ENCODE assay signal across 8 cellular contexts in genomic region chr7:25854608-25855497, GRCh38.
A peak's percentile ranks its signal among the peaks of the same experiment; 100 is the strongest.
DNase-seq lines count a peak whose midpoint lies in the region; ATAC-seq, FAIRE-seq and TF ChIP-seq lines count a peak whose summit lies in the region.

No MANE protein-coding gene starts in this region.

- no peaks in the 10 kb centered on the region for H4K20me1 ChIP-seq in keratinocyte (ENCODE audit: control insufficient read depth, extremely low read depth, insufficient read depth, low read length)

- H3K4me1 Mint-ChIP-seq in activated T-cell treated with anti-CD3 and anti-CD28 coated beads, Interleukin-2, amount 50 U/mL, for 72 hours (ENCODE audit: low read depth): peaks cover 36% of the 10 kb centered on the region
- peaks cover 12% of the 10 kb centered on the region for H3K4me1 Mint-ChIP-seq in activated T-cell treated with anti-CD3 and anti-CD28 coated beads, Interleukin-2, amount 50 U/mL, for 4 hours (ENCODE audit: low read depth)
- H3K4me1 Mint-ChIP-seq in stimulated activated naive CD8-positive, alpha-beta T cell treated with anti-CD3 and anti-CD28 coated beads, Interleukin-15, amount 100 ng/mL, for 72 hours: peaks cover 24% of the 10 kb centered on the region

- H3K36me3 Mint-ChIP-seq in activated T-cell treated with anti-CD3 and anti-CD28 coated beads, Interleukin-2, amount 50 U/mL, for 72 hours (ENCODE audit: insufficient read depth in 2 of 2): peaks cover 0 to 11% of the 10 kb centered on the region in 2 donors
- H3K36me3 Mint-ChIP-seq in activated T-cell treated with anti-CD3 and anti-CD28 coated beads, Interleukin-2, amount 50 U/mL, for 4 hours (ENCODE audit: insufficient read depth): no peaks in the 10 kb centered on the region

- no peaks in the 10 kb centered on the region for H3K9me3 ChIP-seq in keratinocyte (ENCODE audit: control insufficient read depth, low read depth, low read length)

- no peaks in the 10 kb centered on the region for H3K27me3 ChIP-seq in keratinocyte (ENCODE audit: control insufficient read depth, extremely low read depth, insufficient read depth, low read length)

- TF ChIP-seq CTCF in astrocyte of the spinal cord (IDR thresholded peaks at IDR 0.05; ENCODE audit: low read depth, low read length) (peak; percentile 79), keratinocyte (optimal IDR thresholded peaks at IDR 0.05 in 1 of 3, IDR thresholded peaks at IDR 0.05 in 1 of 3, conservative IDR thresholded peaks at IDR 0.05 in 1 of 3; ENCODE audit: extremely low read depth in 1 of 3, insufficient read depth in 2 of 3, low read length in 3 of 3) (peak; percentile 50 to 79 (median 72))

- no peaks in the 10 kb centered on the region for H3K79me2 ChIP-seq in keratinocyte (ENCODE audit: control insufficient read depth, insufficient read depth, low read length)

- H3K9me1 ChIP-seq in keratinocyte (ENCODE audit: control insufficient read depth, extremely low read depth, insufficient read depth, low read length): no peaks in the 10 kb centered on the region

- peak overlapping the region; percentile 95 for H3K9ac ChIP-seq in keratinocyte (ENCODE audit: control insufficient read depth, extremely low read depth, insufficient read depth, low read length)

- peak; percentile 92 for FAIRE-seq in keratinocyte (lab: Jason Lieb, UNC)

- in situ Hi-C loops in astrocyte of the spinal cord (cut with HindIII; ENCODE audit: low sequenced_read_pairs): no loop called here

- no peak overlapping the region for H2AFZ ChIP-seq in keratinocyte (ENCODE audit: control insufficient read depth, low read length)

- H3K4me1 ChIP-seq in keratinocyte (ENCODE audit: control insufficient read depth, extremely low read depth, insufficient read depth, low read length): peaks cover 18% of the 10 kb centered on the region

- H3K9me3 Mint-ChIP-seq in activated T-cell treated with anti-CD3 and anti-CD28 coated beads, Interleukin-2, amount 50 U/mL, for 72 hours: peaks cover 0 to 2% of the 10 kb centered on the region in 2 donors
- peaks cover 5% of the 10 kb centered on the region for H3K9me3 Mint-ChIP-seq in activated T-cell treated with anti-CD3 and anti-CD28 coated beads, Interleukin-2, amount 50 U/mL, for 4 hours
- H3K9me3 Mint-ChIP-seq in stimulated activated naive CD8-positive, alpha-beta T cell treated with anti-CD3 and anti-CD28 coated beads, Interleukin-15, amount 100 ng/mL, for 72 hours: peaks cover 0 to 4% of the 10 kb centered on the region in 2 donors

- peak overlapping the region; percentile 98 for H3K4me2 ChIP-seq in keratinocyte (ENCODE audit: control insufficient read depth, extremely low read depth, insufficient read depth, low read depth, low read length)

- H3K27ac ChIP-seq in keratinocyte (ENCODE audit: control insufficient read depth, insufficient read depth, low read length): peak overlapping the region; percentile 61

- peak overlapping the region; percentile 76 for H3K27ac Mint-ChIP-seq in activated T-cell treated with anti-CD3 and anti-CD28 coated beads, Interleukin-2, amount 50 U/mL, for 72 hours
- no peak overlapping the region for H3K27ac Mint-ChIP-seq in stimulated activated naive CD8-positive, alpha-beta T cell treated with anti-CD3 and anti-CD28 coated beads, Interleukin-15, amount 100 ng/mL, for 72 hours

- H3K36me3 ChIP-seq in keratinocyte (ENCODE audit: control insufficient read depth in 2 of 2, extremely low read depth in 1 of 2, insufficient read depth in 2 of 2, low read length in 2 of 2): no peaks in the 10 kb centered on the region

- no peak overlapping the region for H3K4me3 ChIP-seq in astrocyte of the spinal cord (ENCODE audit: low read depth, low read length)
- H3K4me3 ChIP-seq in keratinocyte (ENCODE audit: control insufficient read depth in 2 of 3, extremely low read depth in 1 of 3, insufficient read depth in 2 of 3, low read depth in 1 of 3, low read length in 3 of 3): peak overlapping the region in 2 of 3 experiments; percentile 65 to 80

- dilution Hi-C loops in keratinocyte (cut with MboI; ENCODE audit: extremely low pct_ligation_motif_present, low sequenced_read_pairs): no loop called here

- H3K4me3 Mint-ChIP-seq in activated T-cell treated with anti-CD3 and anti-CD28 coated beads, Interleukin-2, amount 50 U/mL, for 72 hours: peak overlapping the region; percentile 60 to 66
- H3K4me3 Mint-ChIP-seq in activated T-cell treated with anti-CD3 and anti-CD28 coated beads, Interleukin-2, amount 50 U/mL, for 4 hours: no peak overlapping the region
- H3K4me3 Mint-ChIP-seq in stimulated activated naive CD8-positive, alpha-beta T cell treated with anti-CD3 and anti-CD28 coated beads, Interleukin-15, amount 100 ng/mL, for 72 hours: peak overlapping the region in 1 of 2 donors; percentile 35

- peak; percentile 50 to 65 for DNase-seq in activated T-cell treated with anti-CD3 and anti-CD28 coated beads, Interleukin-2, amount 50 U/mL, for 72 hours
- no peak for DNase-seq in activated T-cell treated with anti-CD3 and anti-CD28 coated beads, Interleukin-2, amount 50 U/mL, for 4 hours
- DNase-seq in HuH-7.5 (ENCODE audit: low spot score) (peak; percentile 92), NCI-H82 (lab: John Stamatoyannopoulos, UW) (peak; percentile 100), astrocyte of the spinal cord (ENCODE audit: low read depth, low spot score) (peak; percentile 97), keratinocyte (ENCODE audit: low read depth, low spot score) (peak; percentile 99)
- DNase-seq in stimulated activated naive CD8-positive, alpha-beta T cell treated with anti-CD3 and anti-CD28 coated beads, Interleukin-15, amount 100 ng/mL, for 72 hours: peak; percentile 38 to 51

- ATAC-seq in activated T-cell treated with anti-CD3 and anti-CD28 coated beads, Interleukin-2, amount 50 U/mL, for 72 hours (replicated peaks in 1 of 2): peak; percentile 56 to 59
- ATAC-seq in activated T-cell treated with anti-CD3 and anti-CD28 coated beads, Interleukin-2, amount 50 U/mL, for 4 hours: no peak
- peak; percentile 47 for ATAC-seq in stimulated activated naive CD8-positive, alpha-beta T cell treated with anti-CD3 and anti-CD28 coated beads, Interleukin-15, amount 100 ng/mL, for 72 hours
- ATAC-seq in HG03108 (IDR thresholded peaks at IDR 0.05; ENCODE audit: unreplicated experiment): no peak

- peaks cover 40% of the 10 kb centered on the region for H3K27me3 Mint-ChIP-seq in activated T-cell treated with anti-CD3 and anti-CD28 coated beads, Interleukin-2, amount 50 U/mL, for 72 hours (ENCODE audit: low read depth)
- peaks cover 51% of the 10 kb centered on the region for H3K27me3 Mint-ChIP-seq in activated T-cell treated with anti-CD3 and anti-CD28 coated beads, Interleukin-2, amount 50 U/mL, for 4 hours (ENCODE audit: low read depth)
- peaks cover 40% of the 10 kb centered on the region for H3K27me3 Mint-ChIP-seq in stimulated activated naive CD8-positive, alpha-beta T cell treated with anti-CD3 and anti-CD28 coated beads, Interleukin-15, amount 100 ng/mL, for 72 hours

Comparison
In these comparisons a context has a peak if more than half of its experiments do, and no peak if none do; other contexts are left out.
1. ATAC-seq: peak in activated T-cell treated with anti-CD3 and anti-CD28 coated beads, Interleukin-2, amount 50 U/mL, for 72 hours (2 of 2) and stimulated activated naive CD8-positive, alpha-beta T cell treated with anti-CD3 and anti-CD28 coated beads, Interleukin-15, amount 100 ng/mL, for 72 hours (single experiment); none in activated T-cell treated with anti-CD3 and anti-CD28 coated beads, Interleukin-2, amount 50 U/mL, for 4 hours (0 of 2) and HG03108 (single experiment).